16 cellular contexts compared by ENCODE assay signal in the genomic region with DNA sequence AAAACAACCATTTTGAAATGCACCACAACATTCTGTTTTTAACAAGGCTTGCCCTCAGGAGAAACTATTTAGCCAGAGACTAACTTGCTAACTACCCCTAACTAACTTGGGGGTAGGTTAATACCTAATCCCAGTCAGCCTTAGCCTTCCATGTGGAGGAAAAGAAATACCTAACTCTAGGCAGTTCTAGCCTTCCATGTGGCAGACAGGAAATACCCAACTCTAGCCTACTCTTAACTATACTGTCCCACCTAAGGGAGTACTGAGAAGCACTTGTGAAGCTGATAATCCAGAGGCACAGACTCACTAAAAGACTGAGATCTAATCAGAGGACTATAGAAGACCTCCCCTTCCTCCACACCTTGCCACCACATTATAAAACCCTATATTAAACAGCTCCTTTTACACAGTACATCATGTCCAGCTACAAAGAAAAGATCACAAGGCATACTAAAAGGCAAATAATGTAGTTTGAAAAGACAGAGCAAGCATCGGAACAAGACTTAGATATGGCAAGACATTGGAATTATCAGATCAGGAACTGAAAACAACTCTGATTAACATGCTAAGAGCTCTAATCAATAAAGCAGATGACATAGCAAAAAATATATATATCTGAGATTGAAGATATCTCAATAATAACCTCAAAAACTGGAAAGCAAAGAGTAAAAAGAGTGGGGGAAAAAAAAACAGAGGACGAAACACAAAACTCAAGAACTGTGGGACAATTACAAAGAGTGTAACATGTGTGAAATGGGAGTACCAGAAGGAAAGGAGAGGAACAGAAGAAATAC. TPM values are rescaled to one million over a fixed set of nuclear protein-coding genes. Genes with fewer than 3 reads are reported as not detected.
DNase-seq lines count a peak whose midpoint lies in the region; ATAC-seq and TF ChIP-seq lines count a peak whose summit lies in the region.
"Had no signal": no experiment of that assay in that cellular context is flagged by ENCODE, and none has a peak within 500 bp of the region (broad histone marks: within the 10 kb centered on the region; RNA-seq: fewer than 3 reads in every experiment).

No MANE protein-coding gene starts in this region.

- peak overlapping the region; percentile 5 for H3K27ac Mint-ChIP-seq in activated naive CD4-positive, alpha-beta T cell treated with anti-CD3 and anti-CD28 coated beads, Interleukin-2, amount 50 U/mL, for 24 hours
- no peak overlapping the region for H3K27ac Mint-ChIP-seq in activated naive CD4-positive, alpha-beta T cell treated with anti-CD3 and anti-CD28 coated beads, Interleukin-2, amount 10 ng/mL, durations not matched to agents 7 days and 5 days
- H3K27ac Mint-ChIP-seq: stimulated activated naive B cell treated with anti-CD40 and anti-IgM and Interleukin-4, amounts not matched to agents 10 μg/mL and 1 μg/mL and 100 μg/mL, for 72 hours had no signal

- TF ChIP-seq RAD21 in IMR-90 (IDR thresholded peaks at IDR 0.05; ENCODE audit: low read length): no peak

- no peak overlapping the region for H2BK5ac ChIP-seq in IMR-90 (ENCODE audit: low read depth, low read length, poor library complexity, severe bottlenecking)

- H3K9me1 ChIP-seq in IMR-90 (ENCODE audit: insufficient read depth, low read length): peaks cover 5% of the 10 kb centered on the region

- H3K4me3 ChIP-seq in IMR-90 (ENCODE audit: insufficient read depth, low read depth, low read length) (no peak overlapping the region), smooth muscle cell (no peak overlapping the region)
- H3K4me3 ChIP-seq: HAP-1, lung, uterus had no signal

- CTCF ChIA-PET in activated naive CD4-positive, alpha-beta T cell treated with anti-CD3 and anti-CD28 coated beads, Interleukin-2, amount 10 ng/mL, durations not matched to agents 7 days and 5 days (lab: Charles Lee): no interaction called here
- CTCF ChIA-PET in IMR-90 (lab: Yijun Ruan, JAX): no interaction called here

- H3K36me3 ChIP-seq in IMR-90 (ENCODE audit: control insufficient read depth, insufficient read depth, low read length) (no peaks in the 10 kb centered on the region), smooth muscle cell (ENCODE audit: low read depth) (no peaks in the 10 kb centered on the region)
- H3K36me3 ChIP-seq: HAP-1, uterus had no signal

- no TSS peak for BruUV-seq in IMR-90 (replicated peaks; lab: Mats Ljungman, UMichigan)

- H3F3A ChIP-seq in smooth muscle cell (ENCODE audit: low read depth): peaks cover 4% of the 10 kb centered on the region

- H3K18ac ChIP-seq in IMR-90 (ENCODE audit: low read depth, low read length): no peak overlapping the region

- H4K20me1 ChIP-seq in IMR-90 (ENCODE audit: insufficient read depth, low read length) (peaks cover 38% of the 10 kb centered on the region), smooth muscle cell (ENCODE audit: low read depth) (peaks cover 73% of the 10 kb centered on the region)

- dilution Hi-C loops in IMR-90 (cut with HindIII; ENCODE audit: low sequenced_read_pairs, unreplicated experiment): no loop called here

- H4K5ac ChIP-seq in IMR-90 (ENCODE audit: low read depth, low read length): no peak overlapping the region

- H3K79me1 ChIP-seq in IMR-90 (ENCODE audit: low read depth in 1 of 2, low read length in 2 of 2): peaks cover 38 to 59% of the 10 kb centered on the region in 2 experiments

- H2AFZ ChIP-seq in IMR-90 (replicated peaks; ENCODE audit: low read length, poor library complexity) (no peak overlapping the region), smooth muscle cell (ENCODE audit: low read depth) (no peak overlapping the region)

- no peak overlapping the region for H3K4ac ChIP-seq in IMR-90 (ENCODE audit: low read depth, low read length)

- H3K36me3 Mint-ChIP-seq in activated naive CD4-positive, alpha-beta T cell treated with anti-CD3 and anti-CD28 coated beads, Interleukin-2, amount 50 U/mL, for 24 hours: peaks cover 9% of the 10 kb centered on the region
- peaks cover 46% of the 10 kb centered on the region for H3K36me3 Mint-ChIP-seq in activated naive CD4-positive, alpha-beta T cell treated with anti-CD3 and anti-CD28 coated beads, Interleukin-2, amount 10 ng/mL, durations not matched to agents 7 days and 5 days

- H3K9ac ChIP-seq in IMR-90 (ENCODE audit: low read depth, low read length): no peak overlapping the region
- peak overlapping the region; percentile 1 for H3K9ac ChIP-seq in smooth muscle cell (ENCODE audit: low read depth)

- no peak overlapping the region for H3K14ac ChIP-seq in IMR-90 (replicated peaks; ENCODE audit: low read depth, low read length)

- H3K79me2 ChIP-seq in smooth muscle cell (ENCODE audit: low read depth): peaks cover 94% of the 10 kb centered on the region

- DNase-seq in activated naive CD4-positive, alpha-beta T cell treated with anti-CD3 and anti-CD28 coated beads, Interleukin-2, amount 10 ng/mL, durations not matched to agents 7 days and 5 days: no peak
- DNase-seq in IMR-90 (no peak), foreskin keratinocyte (no peak), smooth muscle cell (lab: John Stamatoyannopoulos, UW; ENCODE audit: unreplicated experiment) (no peak), NCI-H526 (lab: John Stamatoyannopoulos, UW) (no peak)
- DNase-seq: anterior cingulate cortex; dermis blood vessel endothelial cell; NCI-H1930; NCI-H524; stimulated activated naive B cell treated with anti-CD40 and anti-IgM and Interleukin-4, amounts not matched to agents 10 μg/mL and 1 μg/mL and 100 μg/mL, for 72 hours; uterus had no signal

- H2AK5ac ChIP-seq in IMR-90 (ENCODE audit: low read depth, low read length): no peak overlapping the region

- no peak overlapping the region for H4K8ac ChIP-seq in IMR-90 (ENCODE audit: low read depth in 2 of 2, low read length in 2 of 2)

- peaks cover 95% of the 10 kb centered on the region for H3K4me1 Mint-ChIP-seq in activated naive CD4-positive, alpha-beta T cell treated with anti-CD3 and anti-CD28 coated beads, Interleukin-2, amount 50 U/mL, for 24 hours
- peaks cover 76% of the 10 kb centered on the region for H3K4me1 Mint-ChIP-seq in activated naive CD4-positive, alpha-beta T cell treated with anti-CD3 and anti-CD28 coated beads, Interleukin-2, amount 10 ng/mL, durations not matched to agents 7 days and 5 days

- ATAC-seq in IMR-90 (ENCODE audit: low read depth) (no peak), foreskin keratinocyte (no peak), GM18909 (IDR thresholded peaks at IDR 0.05; ENCODE audit: poor library complexity, unreplicated experiment) (no peak), GM18517 (IDR thresholded peaks at IDR 0.05; ENCODE audit: unreplicated experiment) (no peak)
- ATAC-seq: stimulated activated naive B cell treated with anti-CD40 and anti-IgM and Interleukin-4, amounts not matched to agents 10 μg/mL and 1 μg/mL and 100 μg/mL, for 72 hours had no signal

- H2BK120ac ChIP-seq in IMR-90 (ENCODE audit: low read depth, low read length): no peak overlapping the region

- H2BK20ac ChIP-seq in IMR-90 (ENCODE audit: low read depth, low read length): no peak overlapping the region

- H4K91ac ChIP-seq in IMR-90 (ENCODE audit: insufficient read depth, low read depth, low read length): no peak overlapping the region

- H3K27ac ChIP-seq in IMR-90 (ENCODE audit: insufficient read depth, low read length): no peak overlapping the region
- peak overlapping the region; percentile 12 for H3K27ac ChIP-seq in foreskin keratinocyte
- H3K27ac ChIP-seq in smooth muscle cell (ENCODE audit: low read depth): peak overlapping the region; percentile 93
- H3K27ac ChIP-seq: uterus had no signal

- in situ Hi-C loops in IMR-90 (cut with MboI; ENCODE audit: low sequenced_read_pairs): loop anchor here (25.0 kb wide), 1 partner anchor 109 kb away; a partner anchor contains a TSS

- H3K4me2 ChIP-seq in IMR-90 (ENCODE audit: low read depth, low read length): no peak overlapping the region
- H3K4me2 ChIP-seq in smooth muscle cell: no peak overlapping the region

- peak overlapping the region; percentile 11 for H3K4me3 Mint-ChIP-seq in activated naive CD4-positive, alpha-beta T cell treated with anti-CD3 and anti-CD28 coated beads, Interleukin-2, amount 50 U/mL, for 24 hours
- H3K4me3 Mint-ChIP-seq in activated naive CD4-positive, alpha-beta T cell treated with anti-CD3 and anti-CD28 coated beads, Interleukin-2, amount 10 ng/mL, durations not matched to agents 7 days and 5 days: no peak overlapping the region
- H3K4me3 Mint-ChIP-seq: stimulated activated naive B cell treated with anti-CD40 and anti-IgM and Interleukin-4, amounts not matched to agents 10 μg/mL and 1 μg/mL and 100 μg/mL, for 72 hours had no signal

- POLR2A ChIA-PET in IMR-90 (lab: Charles Lee; ENCODE audit: unreplicated experiment): no interaction called here

- intact Hi-C loops in IMR-90 (cut with micrococcal nuclease): no loop called here

- WGBS in IMR-90 (ENCODE audit: extremely low coverage in 2 of 2, insufficient read length in 1 of 2), 2 experiments: no CpG with 5 or more reads among the region's 2 CpGs
- WGBS in smooth muscle cell (ENCODE audit: low lambda C conversion rate): 100% methylated on average over 2 of the region's 2 CpGs

- no peak overlapping the region for H2AK9ac ChIP-seq in IMR-90 (replicated peaks; ENCODE audit: low read depth, low read length, poor library complexity)

- no peaks in the 10 kb centered on the region for H3K27me3 Mint-ChIP-seq in activated naive CD4-positive, alpha-beta T cell treated with anti-CD3 and anti-CD28 coated beads, Interleukin-2, amount 50 U/mL, for 24 hours
- H3K27me3 Mint-ChIP-seq in activated naive CD4-positive, alpha-beta T cell treated with anti-CD3 and anti-CD28 coated beads, Interleukin-2, amount 10 ng/mL, durations not matched to agents 7 days and 5 days: no peaks in the 10 kb centered on the region
- H3K27me3 Mint-ChIP-seq: stimulated activated naive B cell treated with anti-CD40 and anti-IgM and Interleukin-4, amounts not matched to agents 10 μg/mL and 1 μg/mL and 100 μg/mL, for 72 hours had no signal

- H2BK15ac ChIP-seq in IMR-90 (ENCODE audit: low read depth, low read length): no peak overlapping the region

- no peak overlapping the region for H3K56ac ChIP-seq in IMR-90 (ENCODE audit: extremely low read depth, insufficient read depth, low read length)

- H3K4me1 ChIP-seq in IMR-90 (ENCODE audit: control insufficient read depth, insufficient read depth, low read length): peaks cover 4% of the 10 kb centered on the region
- peaks cover 20% of the 10 kb centered on the region for H3K4me1 ChIP-seq in foreskin keratinocyte
- peaks cover 7% of the 10 kb centered on the region for H3K4me1 ChIP-seq in smooth muscle cell (ENCODE audit: low read depth)
- H3K4me1 ChIP-seq: uterus had no signal

- no peaks in the 10 kb centered on the region for H3K27me3 ChIP-seq in IMR-90 (ENCODE audit: control insufficient read depth, insufficient read depth, low read length)
- H3K27me3 ChIP-seq in foreskin keratinocyte: no peaks in the 10 kb centered on the region
- H3K27me3 ChIP-seq in smooth muscle cell (ENCODE audit: low read depth): no peaks in the 10 kb centered on the region
- H3K27me3 ChIP-seq: uterus had no signal

- TF ChIP-seq CTCF in IMR-90 (conservative IDR thresholded peaks at IDR 0.05; ENCODE audit: low read depth, low read length) (no peak), foreskin keratinocyte (conservative IDR thresholded peaks at IDR 0.05) (no peak), smooth muscle cell (IDR thresholded peaks at IDR 0.05; ENCODE audit: borderline replicate concordance, insufficient read depth, poor library complexity, severe bottlenecking) (no peak)

- TF ChIP-seq POLR2A in IMR-90 (IDR thresholded peaks at IDR 0.05; ENCODE audit: low read depth, low read length): no peak

- H3K9me3 ChIP-seq in IMR-90 (ENCODE audit: control insufficient read depth, insufficient read depth, low read length) (no peaks in the 10 kb centered on the region), smooth muscle cell (replicated peaks; ENCODE audit: low read depth) (no peaks in the 10 kb centered on the region)
- H3K9me3 ChIP-seq: HAP-1, uterus had no signal

- peak overlapping the region; percentile 45; the same call in 1 of the 2 replicates for H3K23ac ChIP-seq in IMR-90 (ENCODE audit: low read depth, low read length)

- H3K9me3 Mint-ChIP-seq in activated naive CD4-positive, alpha-beta T cell treated with anti-CD3 and anti-CD28 coated beads, Interleukin-2, amount 50 U/mL, for 24 hours: no peaks in the 10 kb centered on the region
- peaks cover 14% of the 10 kb centered on the region for H3K9me3 Mint-ChIP-seq in activated naive CD4-positive, alpha-beta T cell treated with anti-CD3 and anti-CD28 coated beads, Interleukin-2, amount 10 ng/mL, durations not matched to agents 7 days and 5 days

RNA-seq across cellular contexts. Expression of a gene that starts 52.2 kb away (rescaled TPM):
- total RNA-seq in IMR-90 (2012; rRNA removed) (77.4 and 82.2 TPM in 2 replicates), foreskin keratinocyte (57.3 and 61.7 TPM in 2 replicates), smooth muscle cell (56.6 and 57.0 TPM in 2 replicates)
- polyA plus RNA-seq in IMR-90 (2012; rRNA removed) (7.7 and 9.9 TPM in 2 replicates), foreskin keratinocyte (10.6 and 11.9 TPM in 2 replicates), smooth muscle cell (14.9 and 17.7 TPM in 2 replicates)
- polyA plus RNA-seq in IMR-90 (2012; cell fraction: cytosol; rRNA removed): 2.1 TPM in 2 replicates
- polyA plus RNA-seq in IMR-90 (2012; cell fraction: nucleus; rRNA removed; ENCODE audit: low replicate concordance): 4.4 and 32.2 TPM in 2 replicates
